12 cellular contexts compared by ENCODE assay signal in the genomic region with DNA sequence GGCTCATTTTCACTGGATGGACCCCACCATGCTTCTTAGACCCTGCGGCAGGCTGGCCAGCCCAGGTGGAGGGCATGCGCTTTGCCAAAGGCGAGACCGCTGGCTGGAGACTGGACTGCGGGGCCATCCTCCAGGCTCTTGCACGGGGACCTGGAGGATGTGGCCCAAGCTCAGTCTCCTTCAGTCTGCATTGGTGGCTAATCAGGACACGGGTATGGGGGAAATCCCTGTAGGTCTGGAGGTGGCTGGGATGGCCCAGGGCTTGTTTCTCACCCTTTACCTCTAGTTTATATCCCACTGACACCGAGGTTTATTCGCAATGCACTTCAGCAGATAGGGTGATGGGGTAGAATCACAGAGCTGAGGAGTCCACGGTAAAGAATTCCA. TPM values are rescaled to one million over a fixed set of nuclear protein-coding genes. Genes with fewer than 3 reads are reported as not detected.
A peak's percentile ranks its signal among the peaks of the same experiment; 100 is the strongest.
DNase-seq lines count a peak whose midpoint lies in the region; ATAC-seq, FAIRE-seq and TF ChIP-seq lines count a peak whose summit lies in the region.
"Had no signal": no experiment of that assay in that cellular context is flagged by ENCODE, and none has a peak within 500 bp of the region (broad histone marks: within the 10 kb centered on the region; RNA-seq: fewer than 3 reads in every experiment).

No MANE protein-coding gene starts in this region.

- dilution Hi-C loops in endothelial cell of umbilical vein (cut with MboI; ENCODE audit: extremely low pct_ligation_motif_present, low sequenced_read_pairs): no loop called here

- H3K9ac ChIP-seq in endothelial cell of umbilical vein (replicated peaks; ENCODE audit: extremely low read depth, insufficient read depth, low read length) (peak overlapping the region; percentile 59), rectal smooth muscle tissue (ENCODE audit: low read length) (no peak overlapping the region)

- no peaks in the 10 kb centered on the region for H3K27me3 ChIP-seq in CD4-positive, CD25-positive, alpha-beta regulatory T cell (ENCODE audit: control insufficient read depth, insufficient read depth, low read length)
- H3K27me3 ChIP-seq in RWPE2 (ENCODE audit: insufficient read depth, poor library complexity, severe bottlenecking): no peaks in the 10 kb centered on the region
- no peaks in the 10 kb centered on the region for H3K27me3 ChIP-seq in endothelial cell of umbilical vein (ENCODE audit: control insufficient read depth in 2 of 2, insufficient read depth in 2 of 2, low read length in 2 of 2)
- H3K27me3 ChIP-seq in rectal smooth muscle tissue (ENCODE audit: control insufficient read depth, insufficient read depth, low read length): no peaks in the 10 kb centered on the region

- H3K9me3 ChIP-seq in CD4-positive, CD25-positive, alpha-beta regulatory T cell (ENCODE audit: control insufficient read depth in 2 of 2, low read length in 2 of 2): peaks cover 19 to 27% of the 10 kb centered on the region in 2 experiments
- H3K9me3 ChIP-seq in RWPE2 (ENCODE audit: severe bottlenecking): peaks cover 31% of the 10 kb centered on the region
- H3K9me3 ChIP-seq in endothelial cell of umbilical vein (replicated peaks; ENCODE audit: control insufficient read depth, insufficient read depth, low read length): no peaks in the 10 kb centered on the region

- H3K4me1 Mint-ChIP-seq in CD4-positive, CD25-positive, alpha-beta regulatory T cell: peaks cover 10 to 76% (median 41%) of the 10 kb centered on the region in 4 donors

- POLR2A ChIA-PET in endothelial cell of umbilical vein (lab: Charles Lee): interaction anchor here (1.1 kb wide), 1 partner anchor 10 kb away, joined by 4 read pairs; no protein-coding TSS in a partner anchor

- DNase-seq in CD4-positive, CD25-positive, alpha-beta regulatory T cell: no peak
- DNase-seq in RWPE2 (ENCODE audit: low spot score) (peak; percentile 35), endothelial cell of umbilical vein (ENCODE audit: low read depth, low spot score) (no peak), DMS114 treated with DMSO at 0.1 percent for 48 hours (lab: John Stamatoyannopoulos, UW; ENCODE audit: unreplicated experiment) (no peak), DMS79 (lab: John Stamatoyannopoulos, UW) (no peak)
- no peak for DNase-seq in activated CD4-positive, CD25-positive, alpha-beta regulatory T cell treated with anti-CD3 and anti-CD28 coated beads, Interleukin-2, amount 50 U/mL, for 72 hours
- DNase-seq: activated CD4-positive, alpha-beta T cell treated with anti-CD3 and anti-CD28 coated beads for 48 hours; DMS53 had no signal

- TF ChIP-seq POLR2A in endothelial cell of umbilical vein (IDR thresholded peaks at IDR 0.05; ENCODE audit: low read depth, low read length): no peak

- H3K27ac Mint-ChIP-seq in CD4-positive, CD25-positive, alpha-beta regulatory T cell: peak overlapping the region; percentile 80 to 90 (median 86)

- CTCF ChIA-PET in endothelial cell of umbilical vein (lab: Charles Lee): interaction anchor here (0.6 to 4.5 kb wide), 8 partner anchors 9 to 57 kb away, joined by 3 to 29 read pairs (median 6); no protein-coding TSS in a partner anchor

- H3K79me2 ChIP-seq in endothelial cell of umbilical vein (ENCODE audit: control insufficient read depth, insufficient read depth, low read length): peaks cover 93% of the 10 kb centered on the region

- no peak overlapping the region for H3K4me3 Mint-ChIP-seq in CD4-positive, CD25-positive, alpha-beta regulatory T cell

- no peaks in the 10 kb centered on the region for H3K36me3 ChIP-seq in CD4-positive, CD25-positive, alpha-beta regulatory T cell (ENCODE audit: control insufficient read depth, insufficient read depth, low read length)
- H3K36me3 ChIP-seq in RWPE2 (ENCODE audit: low read depth): peaks cover 22% of the 10 kb centered on the region
- H3K36me3 ChIP-seq in endothelial cell of umbilical vein (ENCODE audit: control insufficient read depth in 2 of 2, extremely low read depth in 1 of 2, insufficient read depth in 2 of 2, low read length in 2 of 2): no peaks in the 10 kb centered on the region
- H3K36me3 ChIP-seq in rectal smooth muscle tissue (ENCODE audit: control insufficient read depth, insufficient read depth, low read length): no peaks in the 10 kb centered on the region

- H3K4me2 ChIP-seq in endothelial cell of umbilical vein (ENCODE audit: insufficient read depth, low read length): peak overlapping the region; percentile 62

- BruUV-seq in endothelial cell of umbilical vein (replicated peaks; lab: Mats Ljungman, UMichigan): no TSS peak

- no peaks in the 10 kb centered on the region for H3K9me1 ChIP-seq in endothelial cell of umbilical vein (replicated peaks; ENCODE audit: control insufficient read depth, extremely low read depth, insufficient read depth, low read length)

- TF ChIP-seq CTCF in RWPE2 (IDR thresholded peaks at IDR 0.05; ENCODE audit: poor library complexity, severe bottlenecking): no peak
- TF ChIP-seq CTCF in endothelial cell of umbilical vein (IDR thresholded peaks at IDR 0.05; ENCODE audit: extremely low read depth in 1 of 2, insufficient read depth in 1 of 2, low read depth in 1 of 2, low read length in 2 of 2): no peak

- FAIRE-seq in endothelial cell of umbilical vein (lab: Jason Lieb, UNC): no peak

- H3K36me3 Mint-ChIP-seq in CD4-positive, CD25-positive, alpha-beta regulatory T cell: peaks cover 29% of the 10 kb centered on the region

- no peak overlapping the region for H3K4me3 ChIP-seq in CD4-positive, CD25-positive, alpha-beta regulatory T cell (ENCODE audit: low read depth, low read length)
- H3K4me3 ChIP-seq in RWPE2 (ENCODE audit: severe bottlenecking): no peak overlapping the region
- H3K4me3 ChIP-seq in endothelial cell of umbilical vein (replicated peaks in 1 of 3; ENCODE audit: insufficient read depth in 1 of 3, low read depth in 1 of 3, low read length in 3 of 3): no peak overlapping the region
- H3K4me3 ChIP-seq in rectal smooth muscle tissue (ENCODE audit: low read length): no peak overlapping the region

- H3K4me1 ChIP-seq in CD4-positive, CD25-positive, alpha-beta regulatory T cell (ENCODE audit: control insufficient read depth, insufficient read depth, low read length, poor library complexity, severe bottlenecking): peaks cover 26% of the 10 kb centered on the region
- H3K4me1 ChIP-seq in RWPE2 (ENCODE audit: insufficient read depth, poor library complexity, severe bottlenecking): peaks cover 55% of the 10 kb centered on the region
- H3K4me1 ChIP-seq in endothelial cell of umbilical vein (ENCODE audit: control insufficient read depth, extremely low read depth, insufficient read depth, low read length): peaks cover 68% of the 10 kb centered on the region
- H3K4me1 ChIP-seq in rectal smooth muscle tissue (ENCODE audit: control insufficient read depth, insufficient read depth, low read length): no peaks in the 10 kb centered on the region

- intact Hi-C loops in endothelial cell of umbilical vein (cut with micrococcal nuclease): no loop called here

- H3K27ac ChIP-seq in CD4-positive, CD25-positive, alpha-beta regulatory T cell (ENCODE audit: insufficient read depth, low read length, poor library complexity, severe bottlenecking): peak overlapping the region; percentile 53
- H3K27ac ChIP-seq in RWPE2 (ENCODE audit: poor library complexity, severe bottlenecking) (peak overlapping the region; percentile 99), endothelial cell of umbilical vein (ENCODE audit: insufficient read depth, low read depth, low read length) (peak overlapping the region; percentile 87), rectal smooth muscle tissue (ENCODE audit: low read depth, low read length) (peak overlapping the region; percentile 33)
- H3K27ac ChIP-seq: HL-60 had no signal

- peaks cover 3 to 25% (median 7%) of the 10 kb centered on the region in 7 donors for H3K9me3 Mint-ChIP-seq in CD4-positive, CD25-positive, alpha-beta regulatory T cell

- H2AFZ ChIP-seq in endothelial cell of umbilical vein (ENCODE audit: low read depth, low read length): no peak overlapping the region

- H3K27me3 Mint-ChIP-seq in CD4-positive, CD25-positive, alpha-beta regulatory T cell: no peaks in the 10 kb centered on the region

- no peaks in the 10 kb centered on the region for H4K20me1 ChIP-seq in endothelial cell of umbilical vein (replicated peaks; ENCODE audit: control insufficient read depth, extremely low read depth, insufficient read depth, low read length)

- no peak for ATAC-seq in CD4-positive, CD25-positive, alpha-beta regulatory T cell (ENCODE audit: low read depth in 2 of 2)
- no peak for ATAC-seq in RWPE2 (ENCODE audit: low read depth)
- ATAC-seq in HG03045 (IDR thresholded peaks at IDR 0.05; ENCODE audit: unreplicated experiment): no peak
- ATAC-seq: Panc1 had no signal

TF ChIP-seq in endothelial cell of umbilical vein, 7 proteins besides CTCF, POLR2A, EP300 and RAD21:
- TF ChIP-seq EZH2 (IDR thresholded peaks at IDR 0.05; ENCODE audit: borderline replicate concordance, low read depth, low read length, severe bottlenecking) (no peak), FOS (IDR thresholded peaks at IDR 0.05; ENCODE audit: borderline replicate concordance, insufficient read depth, low read length) (no peak), JUN (IDR thresholded peaks at IDR 0.05; ENCODE audit: borderline replicate concordance, insufficient read depth, insufficient read length, low read depth) (no peak), POLR2AphosphoS5 (IDR thresholded peaks at IDR 0.05; ENCODE audit: insufficient read depth, low read depth, low read length) (no peak), MYC (IDR thresholded peaks at IDR 0.05; ENCODE audit: low read depth, low read length) (no peak), GATA2 (IDR thresholded peaks at IDR 0.05; ENCODE audit: insufficient read depth, insufficient read length, low read depth, low read length) (no peak)
- TF ChIP-seq, protein P1, sequence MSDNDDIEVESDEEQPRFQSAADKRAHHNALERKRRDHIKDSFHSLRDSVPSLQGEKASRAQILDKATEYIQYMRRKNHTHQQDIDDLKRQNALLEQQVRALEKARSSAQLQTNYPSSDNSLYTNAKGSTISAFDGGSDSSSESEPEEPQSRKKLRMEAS (IDR thresholded peaks at IDR 0.05; ENCODE audit: insufficient read depth, insufficient read length): no peak

RNA-seq across cellular contexts. Expression of a gene that starts 45.0 kb away (rescaled TPM):
- total RNA-seq in CD4-positive, CD25-positive, alpha-beta regulatory T cell: 66.3 TPM
- 1 to 10 TPM; 2.6 to 7.1 (median 2.8) TPM for polyA plus RNA-seq in CD4-positive, CD25-positive, alpha-beta regulatory T cell
- total RNA-seq in endothelial cell of umbilical vein: 129 and 131 TPM in 2 replicates
- 105 and 141 TPM in 2 replicates for polyA plus RNA-seq in endothelial cell of umbilical vein
- polyA plus RNA-seq in endothelial cell of umbilical vein (2011; cell fraction: cytosol; rRNA removed): 167 and 188 TPM in 2 replicates
- polyA plus RNA-seq in endothelial cell of umbilical vein (2011; cell fraction: nucleus; rRNA removed): 209 and 215 TPM in 2 replicates
- polyA plus RNA-seq in endothelial cell of umbilical vein (2012): 113 and 163 TPM in 2 replicates
- 216 and 282 TPM in 2 replicates for polyA minus RNA-seq in endothelial cell of umbilical vein
- 26.9 TPM for polyA minus RNA-seq in endothelial cell of umbilical vein (2011; cell fraction: cytosol; rRNA and poly(A)+ RNA removed)
- 113 and 114 TPM in 2 replicates for polyA minus RNA-seq in endothelial cell of umbilical vein (2011; cell fraction: nucleus; rRNA and poly(A)+ RNA removed)

Comparison
In these comparisons a context has a peak if more than half of its experiments do, and no peak if none do; other contexts are left out.
1. H3K27ac ChIP-seq: peak in every context shown above with its lines; median percentile 99 in RWPE2; 87 in endothelial cell of umbilical vein; 53 in CD4-positive, CD25-positive, alpha-beta regulatory T cell; 33 in rectal smooth muscle tissue.